Comparison of ENCODE assay signal across 26 cellular contexts in the genomic region with DNA sequence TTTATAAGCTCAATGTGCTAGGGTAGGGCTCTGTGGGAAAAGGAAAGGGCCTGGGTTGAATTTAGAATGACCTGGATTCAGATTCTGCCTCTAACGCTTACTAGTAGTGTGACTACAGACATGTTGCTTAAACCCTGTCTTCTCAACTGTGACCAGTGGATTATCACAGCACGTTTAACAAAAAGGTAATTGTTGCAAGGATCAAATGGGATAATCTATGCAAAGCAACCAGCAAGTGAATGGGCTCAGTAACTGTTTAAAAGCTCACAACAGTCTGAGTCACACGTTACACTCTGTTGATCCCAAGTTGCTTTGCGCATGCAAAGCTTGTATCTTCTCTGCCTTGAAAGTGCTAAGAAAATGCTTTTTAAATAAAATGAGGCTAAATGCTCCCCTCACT.
"Had no signal": no experiment of that assay in that cellular context is flagged by ENCODE, and none has a peak within 500 bp of the region (broad histone marks: within the 10 kb centered on the region; RNA-seq: fewer than 3 reads in every experiment).

No MANE protein-coding gene starts in this region.

- H3K27ac Mint-ChIP-seq: activated CD8-positive, alpha-beta T cell treated with anti-CD3 and anti-CD28 coated beads for 36 hours; activated naive CD4-positive, alpha-beta T cell treated with anti-CD3 and anti-CD28 coated beads, Interleukin-2, amount 50 U/mL, for 24 hours; activated T-cell treated with anti-CD3 and anti-CD28 coated beads, Interleukin-2, amount 50 U/mL, for 72 hours; T-cell had no signal

- H3K4me3 ChIP-seq: breast epithelium, MG63, SK-N-MC had no signal

- H3K9me3 Mint-ChIP-seq: activated CD8-positive, alpha-beta T cell treated with anti-CD3 and anti-CD28 coated beads for 36 hours had no signal

- H3K4me3 Mint-ChIP-seq: activated CD8-positive, alpha-beta T cell treated with anti-CD3 and anti-CD28 coated beads for 36 hours; activated naive CD4-positive, alpha-beta T cell treated with anti-CD3 and anti-CD28 coated beads, Interleukin-2, amount 50 U/mL, for 24 hours; activated T-cell treated with anti-CD3 and anti-CD28 coated beads, Interleukin-2, amount 50 U/mL, for 72 hours; T-cell had no signal

- H3K9me3 ChIP-seq: breast epithelium, MG63 had no signal

- DNase-seq: activated CD4-positive, alpha-beta T cell treated with anti-CD3 and anti-CD28 coated beads, Interleukin-2, amount 50 U/mL, for 1 hour; activated CD4-positive, CD25-positive, alpha-beta regulatory T cell; activated CD8-positive, alpha-beta memory T cell treated with anti-CD3 and anti-CD28 coated beads, Interleukin-2, amount 50 U/mL, for 4 hours; activated CD8-positive, alpha-beta T cell treated with anti-CD3 and anti-CD28 coated beads for 36 hours; activated naive CD4-positive, alpha-beta T cell; activated T-cell treated with anti-CD3 and anti-CD28 coated beads, Interleukin-2, amount 50 U/mL, for 72 hours; aorta; caudate nucleus; MG63; NCI-H1105; NCI-H1436; NCI-H1694 treated with DMSO at 0.1 percent for 48 hours; NCI-H2029 treated with DMSO at 0.1 percent for 48 hours; NCI-H345; NCI-H510A treated with DMSO at 0.1 percent for 48 hours; NCI-H748 treated with DMSO at 0.1 percent for 48 hours; OCI-M1; RPMI8226; T-cell; T-helper 2 cell; T1000 had no signal

- H3K4me1 Mint-ChIP-seq: activated naive CD4-positive, alpha-beta T cell treated with anti-CD3 and anti-CD28 coated beads, Interleukin-2, amount 50 U/mL, for 24 hours; T-cell had no signal

- ATAC-seq: activated CD8-positive, alpha-beta T cell treated with anti-CD3 and anti-CD28 coated beads for 36 hours; activated T-cell treated with anti-CD3 and anti-CD28 coated beads, Interleukin-2, amount 50 U/mL, for 72 hours; Panc1; Right ventricle myocardium inferior; T-cell had no signal

- H3K27ac ChIP-seq: breast epithelium, SK-N-MC had no signal

- H3K36me3 Mint-ChIP-seq: activated naive CD4-positive, alpha-beta T cell treated with anti-CD3 and anti-CD28 coated beads, Interleukin-2, amount 50 U/mL, for 24 hours; T-cell had no signal

- H3K27me3 ChIP-seq: breast epithelium, MG63 had no signal

- H3K36me3 ChIP-seq: breast epithelium, MG63 had no signal

- H3K4me1 ChIP-seq: breast epithelium had no signal
